8 cellular contexts compared by ENCODE assay signal in genomic region chr1:109075531-109076490, GRCh38. TPM values are rescaled to one million over a fixed set of nuclear protein-coding genes. Genes with fewer than 3 reads are reported as not detected.
A peak's percentile ranks its signal among the peaks of the same experiment; 100 is the strongest.
DNase-seq lines count a peak whose midpoint lies in the region; ATAC-seq and TF ChIP-seq lines count a peak whose summit lies in the region.

TAF13 (minus strand) TSS chr1:109076003; CDS start chr1:109075947, 56 bp downstream.

- H3K36me3 ChIP-seq in SK-N-MC (ENCODE audit: insufficient read depth, low read length) = no peaks in the 10 kb centered on the region; the same call in 1 of the 2 replicates
- H3K36me3 ChIP-seq in gastroesophageal sphincter = peaks cover 0 to 27% of the 10 kb centered on the region in 2 donors

- H3K4me3 ChIP-seq in SK-N-MC (peak within 1 kb of the TSS; percentile 93), gastroesophageal sphincter (peak within 1 kb of the TSS; percentile 64 to 96)

- peak in 3 of 4 experiments; percentile 45 to 82 (median 81) for TF ChIP-seq CTCF in gastroesophageal sphincter (IDR thresholded peaks at IDR 0.05)

- 8 to 14% methylated on average over 6 to 17 of the region's 39 CpGs for WGBS in gastroesophageal sphincter (ENCODE audit: low coverage in 1 of 2), 2 donors

- CTCF ChIA-PET in HEK293T (lab: Yijun Ruan, JAX) = interaction anchor here (0.7 kb wide), 1 partner anchor 24 kb away, joined by 3 read pairs; no protein-coding TSS in a partner anchor
- CTCF ChIA-PET in activated naive CD4-positive, alpha-beta T cell treated with anti-CD3 and anti-CD28 coated beads, Interleukin-2, amount 10 ng/mL, durations not matched to agents 7 days and 5 days (lab: Charles Lee) = interaction anchor here (0.7 to 2.0 kb wide), 5 partner anchors 13 to 36 kb away, joined by 3 to 12 read pairs (median 3); partner anchors contain the start of gene WDR47

- peak; percentile 92 for DNase-seq in GM04504 (ENCODE audit: low read depth)
- DNase-seq in HEK293T (ENCODE audit: extremely low spot score) = peak; percentile 98
- DNase-seq in MV-4-11 (lab: John Stamatoyannopoulos, UW) = peak; percentile 88
- DNase-seq in SK-N-MC (ENCODE audit: low read depth, low spot score) = no peak
- peak; percentile 93 for DNase-seq in activated naive CD4-positive, alpha-beta T cell treated with anti-CD3 and anti-CD28 coated beads, Interleukin-2, amount 10 ng/mL, durations not matched to agents 7 days and 5 days
- DNase-seq in non-pigmented ciliary epithelial cell (ENCODE audit: low read depth) = peak; percentile 77
- DNase-seq in superior temporal gyrus (ENCODE audit: extremely low spot score) = peak; percentile 97

- peak within 1 kb of the TSS; percentile 94 for H3K9ac ChIP-seq in SK-N-MC (ENCODE audit: insufficient read length)

- no peaks in the 10 kb centered on the region for H3K27me3 ChIP-seq in gastroesophageal sphincter

- peaks cover 0 to 31% (median 6%) of the 10 kb centered on the region in 3 donors for H3K4me1 ChIP-seq in gastroesophageal sphincter

- no peaks in the 10 kb centered on the region for H3K9me3 Mint-ChIP-seq in activated naive CD4-positive, alpha-beta T cell treated with anti-CD3 and anti-CD28 coated beads, Interleukin-2, amount 10 ng/mL, durations not matched to agents 7 days and 5 days

- peak; percentile 94 to 95 for TF ChIP-seq POLR2A in gastroesophageal sphincter (IDR thresholded peaks at IDR 0.05)

- peaks cover 26% of the 10 kb centered on the region for H3K4me1 Mint-ChIP-seq in activated naive CD4-positive, alpha-beta T cell treated with anti-CD3 and anti-CD28 coated beads, Interleukin-2, amount 10 ng/mL, durations not matched to agents 7 days and 5 days

- ATAC-seq in gastroesophageal sphincter = peak; percentile 100

- no peaks in the 10 kb centered on the region for H3K27me3 Mint-ChIP-seq in activated naive CD4-positive, alpha-beta T cell treated with anti-CD3 and anti-CD28 coated beads, Interleukin-2, amount 10 ng/mL, durations not matched to agents 7 days and 5 days

- H3K4me3 Mint-ChIP-seq in activated naive CD4-positive, alpha-beta T cell treated with anti-CD3 and anti-CD28 coated beads, Interleukin-2, amount 10 ng/mL, durations not matched to agents 7 days and 5 days = peak within 1 kb of the TSS; percentile 99

- H3K27ac ChIP-seq in SK-N-MC (peak within 1 kb of the TSS; percentile 96), gastroesophageal sphincter (peak within 1 kb of the TSS; percentile 91 to 98 (median 95))

- TF ChIP-seq EP300 in gastroesophageal sphincter (IDR thresholded peaks at IDR 0.05) = no peak

- H3K9me3 ChIP-seq in SK-N-MC (ENCODE audit: low read depth, low read length) (no peaks in the 10 kb centered on the region), gastroesophageal sphincter (no peaks in the 10 kb centered on the region)

- H3K36me3 Mint-ChIP-seq in activated naive CD4-positive, alpha-beta T cell treated with anti-CD3 and anti-CD28 coated beads, Interleukin-2, amount 10 ng/mL, durations not matched to agents 7 days and 5 days = peaks cover 15% of the 10 kb centered on the region

- POLR2A ChIA-PET in HEK293T (lab: Yijun Ruan, JAX) = interaction anchor here (0.6 to 3.3 kb wide), 12 partner anchors 9 to 113 kb away, joined by 3 to 34 read pairs (median 10); partner anchors contain the start of genes CLCC1, TMEM167B and WDR47

- H3K27ac Mint-ChIP-seq in activated naive CD4-positive, alpha-beta T cell treated with anti-CD3 and anti-CD28 coated beads, Interleukin-2, amount 10 ng/mL, durations not matched to agents 7 days and 5 days = peak within 1 kb of the TSS; percentile 97

TF ChIP-seq in HEK293T, 16 proteins besides CTCF, POLR2A, EP300 and RAD21:
- no peak for TF ChIP-seq BHLHE40 (IDR thresholded peaks at IDR 0.05; ENCODE audit: borderline replicate concordance)
- no peak; the same call in 1 of the 2 replicates for TF ChIP-seq L3MBTL2 (conservative IDR thresholded peaks at IDR 0.05)
- TF ChIP-seq ARNT (IDR thresholded peaks at IDR 0.05) = no peak; the same call in 1 of the 2 replicates
- no peak for TF ChIP-seq SUZ12 (IDR thresholded peaks at IDR 0.05)
- TF ChIP-seq FOXA1 (IDR thresholded peaks at IDR 0.05) = no peak
- no peak for TF ChIP-seq NFRKB (IDR thresholded peaks at IDR 0.05)
- TF ChIP-seq ELF4 (IDR thresholded peaks at IDR 0.05) = peak; percentile 74
- TF ChIP-seq ZNF384 (IDR thresholded peaks at IDR 0.05) = peak; percentile 80
- no peak for TF ChIP-seq TARDBP (IDR thresholded peaks at IDR 0.05)
- no peak for TF ChIP-seq HDGF (IDR thresholded peaks at IDR 0.05; ENCODE audit: borderline replicate concordance)
- no peak for TF ChIP-seq LEF1 (IDR thresholded peaks at IDR 0.05; ENCODE audit: borderline replicate concordance)
- TF ChIP-seq PKNOX1 (IDR thresholded peaks at IDR 0.05) = peak; percentile 41
- no peak for TF ChIP-seq FOXM1 (IDR thresholded peaks at IDR 0.05; ENCODE audit: borderline replicate concordance)
- TF ChIP-seq CTBP1 (IDR thresholded peaks at IDR 0.05; ENCODE audit: borderline replicate concordance) = peak; percentile 55; the same call in 1 of the 2 replicates

RNA-seq across cellular contexts. Expression of gene TAF13, which starts in this region (rescaled TPM):
- total RNA-seq in gastroesophageal sphincter = 10 to 100 TPM; 54.8 to 73.1 (median 59.1) TPM
